Comparison of ENCODE assay signal across 18 cellular contexts in genomic region chr13:20553309-20553708, GRCh38. TPM values are rescaled to one million over a fixed set of nuclear protein-coding genes. Genes with fewer than 3 reads are reported as not detected.
DNase-seq lines count a peak whose midpoint lies in the region; ATAC-seq and TF ChIP-seq lines count a peak whose summit lies in the region.
"Had no signal": no experiment of that assay in that cellular context is flagged by ENCODE, and none has a peak within 500 bp of the region (broad histone marks: within the 10 kb centered on the region; RNA-seq: fewer than 3 reads in every experiment).

No MANE protein-coding gene starts in this region.

- no peak for ATAC-seq in stimulated activated naive CD8-positive, alpha-beta T cell treated with anti-CD3 and anti-CD28 coated beads, Interleukin-15, Interleukin-2, amounts not matched to agents 100 U/mL and 50 U/mL, for 24 hours
- ATAC-seq in SK-N-SH treated with all-trans-retinoic acid at 6 μM for 48 hours (no peak), HG02884 (IDR thresholded peaks at IDR 0.05; ENCODE audit: unreplicated experiment) (no peak)
- ATAC-seq: GM12878, heart left ventricle, left ventricle myocardium superior had no signal

- no peak overlapping the region for H3K4me3 ChIP-seq in adipocyte (ENCODE audit: low read length)
- H3K4me3 ChIP-seq: BLaER1 treated with 17β-estradiol and CSF1 and Interleukin-3, amounts not matched to agents 10 nM and 100 nM; breast epithelium; GM12878; heart left ventricle; suprapubic skin had no signal

- no peaks in the 10 kb centered on the region for H3K27me3 Mint-ChIP-seq in mesothelial cell of epicardium (ENCODE audit: low read depth)

- H3K36me3 ChIP-seq in adipocyte (ENCODE audit: control insufficient read depth, insufficient read depth, low read length, severe bottlenecking): no peaks in the 10 kb centered on the region
- H3K36me3 ChIP-seq: BLaER1 treated with 17β-estradiol and CSF1 and Interleukin-3, amounts not matched to agents 10 nM and 100 nM; breast epithelium; heart left ventricle; suprapubic skin had no signal

- peaks cover 5% of the 10 kb centered on the region for H3K4me1 ChIP-seq in adipocyte (ENCODE audit: control insufficient read depth, insufficient read depth, low read length)
- H3K4me1 ChIP-seq: BLaER1 treated with 17β-estradiol and CSF1 and Interleukin-3, amounts not matched to agents 10 nM and 100 nM; breast epithelium; heart left ventricle; suprapubic skin had no signal

- no peak for TF ChIP-seq CTCF in mesothelial cell of epicardium (IDR thresholded peaks at IDR 0.05; ENCODE audit: unreplicated experiment)

- no peaks in the 10 kb centered on the region for H3K27me3 ChIP-seq in adipocyte (replicated peaks; ENCODE audit: control insufficient read depth, insufficient read depth, low read length)
- H3K27me3 ChIP-seq: BLaER1 treated with 17β-estradiol and CSF1 and Interleukin-3, amounts not matched to agents 10 nM and 100 nM; breast epithelium; heart left ventricle; suprapubic skin had no signal

- peak overlapping the region; percentile 25 for H3K9ac ChIP-seq in adipocyte (ENCODE audit: low read length)
- H3K9ac ChIP-seq: BLaER1 treated with 17β-estradiol and CSF1 and Interleukin-3, amounts not matched to agents 10 nM and 100 nM had no signal

- H3K9me3 Mint-ChIP-seq in mesothelial cell of epicardium: no peaks in the 10 kb centered on the region

- H3K36me3 Mint-ChIP-seq in mesothelial cell of epicardium: no peaks in the 10 kb centered on the region

- peaks cover 17% of the 10 kb centered on the region for H3K4me1 Mint-ChIP-seq in mesothelial cell of epicardium

- peak overlapping the region; percentile 82 for H3K27ac Mint-ChIP-seq in mesothelial cell of epicardium

- H3K4me3 Mint-ChIP-seq in mesothelial cell of epicardium: no peak overlapping the region

- no peaks in the 10 kb centered on the region for H3K9me3 ChIP-seq in adipocyte (ENCODE audit: control insufficient read depth, low read length)
- H3K9me3 ChIP-seq: BLaER1 treated with 17β-estradiol and CSF1 and Interleukin-3, amounts not matched to agents 10 nM and 100 nM; breast epithelium; heart left ventricle; suprapubic skin had no signal

- DNase-seq in adipocyte (ENCODE audit: low read depth) (peak; percentile 76), fibroblast of peridontal ligament (ENCODE audit: extremely low read depth) (peak; percentile 22), mesothelial cell of epicardium (ENCODE audit: low spot score in 2 of 2, unreplicated experiment in 2 of 2) (no peak), superior temporal gyrus (ENCODE audit: extremely low spot score) (peak; percentile 96)
- DNase-seq in activated CD4-positive, alpha-beta T cell treated with anti-CD3 and anti-CD28 coated beads for 48 hours: no peak
- DNase-seq in stimulated activated naive CD8-positive, alpha-beta T cell treated with anti-CD3 and anti-CD28 coated beads, Interleukin-15, Interleukin-2, amounts not matched to agents 100 U/mL and 50 U/mL, for 24 hours: no peak
- DNase-seq: activated gamma-delta T cell, heart left ventricle, left ventricle myocardium superior, NCI-H2029 treated with DMSO at 0.1 percent for 48 hours, NCI-H524 had no signal

TF ChIP-seq in SK-N-SH treated with all-trans-retinoic acid at 6 μM for 48 hours, 23 proteins besides CTCF, POLR2A, EP300 and RAD21:
- TF ChIP-seq ISL1 (CRISPR knock-in tag; IDR thresholded peaks at IDR 0.05) (no peak), ZNF70 (CRISPR knock-in tag; IDR thresholded peaks at IDR 0.05) (no peak), TCF4 (CRISPR knock-in tag; IDR thresholded peaks at IDR 0.05; ENCODE audit: borderline replicate concordance) (no peak)

RNA-seq across cellular contexts. Expression of gene IFT88, which starts 13.6 kb away (rescaled TPM):
- 28.5 to 30.0 TPM (median 28.8 TPM) in 3 replicates for total RNA-seq in mesothelial cell of epicardium

RNA-seq across cellular contexts. Expression of gene CRYL1, which starts 27.7 kb away (rescaled TPM):
- total RNA-seq in mesothelial cell of epicardium: 26.9 to 29.7 TPM (median 29.4 TPM) in 3 replicates
- total RNA-seq: OCI-LY7 had no signal

Comparison
In these comparisons a context has a peak if more than half of its experiments do, and no peak if none do; other contexts are left out.
1. DNase-seq: peak in adipocyte (single experiment), fibroblast of peridontal ligament (single experiment) and superior temporal gyrus (single experiment); none in mesothelial cell of epicardium (0 of 2), activated CD4-positive, alpha-beta T cell treated with anti-CD3 and anti-CD28 coated beads for 48 hours (single experiment) and stimulated activated naive CD8-positive, alpha-beta T cell treated with anti-CD3 and anti-CD28 coated beads, Interleukin-15, Interleukin-2, amounts not matched to agents 100 U/mL and 50 U/mL, for 24 hours (single experiment).